In the genomic region with DNA sequence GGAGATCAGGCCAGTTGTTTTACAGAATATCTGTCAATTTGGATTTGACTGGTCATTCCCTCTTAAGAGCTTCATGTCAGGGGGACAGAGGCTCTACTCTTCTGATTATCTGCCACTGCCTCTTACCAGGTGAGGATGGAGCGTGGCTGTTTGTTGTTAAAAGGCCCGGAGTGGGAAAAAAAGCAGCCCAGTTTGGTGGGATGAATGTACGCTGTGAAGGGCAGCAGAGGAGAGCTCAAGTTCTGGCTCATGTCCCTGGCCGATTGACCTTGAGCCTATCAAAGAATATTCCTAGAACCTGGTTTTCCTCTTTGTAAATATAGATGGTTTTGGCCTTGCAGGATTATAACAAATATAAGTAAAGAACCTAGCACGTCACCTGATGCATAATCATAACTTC, we compare ENCODE assay signal across 21 cellular contexts.
"Had no signal": no experiment of that assay in that cellular context is flagged by ENCODE, and none has a peak within 500 bp of the region (broad histone marks: within the 10 kb centered on the region; RNA-seq: fewer than 3 reads in every experiment).

No MANE protein-coding gene starts in this region.

- H3K9me3 ChIP-seq: esophagus squamous epithelium, heart right ventricle, left lung, pancreas, stomach, thyroid gland had no signal

- H3K4me3 Mint-ChIP-seq: natural killer cell; stimulated activated effector memory CD8-positive, alpha-beta T cell treated with anti-CD3 and anti-CD28 coated beads, Interleukin-12 subunit alpha, Interleukin-12 subunit beta, amount 100 ng/mL, for 72 hours had no signal

- ATAC-seq: heart right ventricle; natural killer cell; stimulated activated effector memory CD8-positive, alpha-beta T cell treated with anti-CD3 and anti-CD28 coated beads, Interleukin-12 subunit alpha, Interleukin-12 subunit beta, amount 100 ng/mL, for 72 hours had no signal

- H3K27ac ChIP-seq: esophagus squamous epithelium, heart right ventricle, left lung, pancreas, stomach, thyroid gland had no signal

- H3K9me3 Mint-ChIP-seq: natural killer cell; stimulated activated effector memory CD8-positive, alpha-beta T cell treated with anti-CD3 and anti-CD28 coated beads, Interleukin-12 subunit alpha, Interleukin-12 subunit beta, amount 100 ng/mL, for 72 hours had no signal

- H3K36me3 ChIP-seq: esophagus squamous epithelium, heart right ventricle, left lung, pancreas, stomach, thyroid gland had no signal

- H3K4me1 ChIP-seq: pancreas, thyroid gland had no signal

- H3K36me3 Mint-ChIP-seq: natural killer cell had no signal

- DNase-seq: cortex of kidney; effector CD8-positive, alpha-beta T cell; esophagus squamous epithelium; foreskin melanocyte; glutamatergic neuron; heart right ventricle; islet precursor cell; left lung; mammary epithelial cell; natural killer cell; occipital lobe; pancreas; retina; stimulated activated CD4-positive, alpha-beta T cell treated with anti-CD3 and anti-CD28 coated beads, Interleukin-2, amount 100 ng/mL, for 24 hours; stimulated activated CD4-positive, alpha-beta T cell treated with anti-CD3 and anti-CD28 coated beads, Interleukin-4, amount 100 ng/mL, for 24 hours; stimulated activated naive CD4-positive, alpha-beta T cell treated with Interleukin-2 at 50 U/mL for 16 hours; stomach; thyroid gland; trophoblast cell had no signal

- H3K27me3 ChIP-seq: esophagus squamous epithelium, heart right ventricle, left lung, pancreas, stomach, thyroid gland had no signal

- H3K27ac Mint-ChIP-seq: natural killer cell; stimulated activated effector memory CD8-positive, alpha-beta T cell treated with anti-CD3 and anti-CD28 coated beads, Interleukin-12 subunit alpha, Interleukin-12 subunit beta, amount 100 ng/mL, for 72 hours had no signal

- H3K4me3 ChIP-seq: esophagus squamous epithelium, heart right ventricle, left lung, pancreas, stomach, thyroid gland had no signal

- FAIRE-seq: endothelial cell of umbilical vein, pancreas had no signal
